In the genomic region with DNA sequence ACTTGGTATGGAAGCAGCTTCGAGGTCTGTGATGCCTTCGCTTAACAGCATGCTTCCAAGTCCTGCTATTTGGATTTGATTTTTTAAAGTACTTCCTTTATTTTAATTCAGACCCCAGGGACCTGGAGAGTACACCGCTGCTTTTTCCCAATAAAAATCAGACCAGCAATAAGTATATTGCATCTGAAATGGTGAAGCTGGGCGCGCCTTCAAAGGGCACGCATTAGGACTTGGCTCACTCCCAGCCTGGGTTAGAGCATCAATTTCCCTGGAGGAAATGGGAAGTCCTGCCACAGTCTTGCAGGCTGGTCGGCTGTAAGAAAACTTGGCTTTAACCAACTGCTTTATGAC, we compare ENCODE assay signal across 20 cellular contexts.
A peak's percentile ranks its signal among the peaks of the same experiment; 100 is the strongest.
DNase-seq lines count a peak whose midpoint lies in the region; ATAC-seq, FAIRE-seq and TF ChIP-seq lines count a peak whose summit lies in the region.
"Had no signal": no experiment of that assay in that cellular context is flagged by ENCODE, and none has a peak within 500 bp of the region (broad histone marks: within the 10 kb centered on the region; RNA-seq: fewer than 3 reads in every experiment).

No MANE protein-coding gene starts in this region.

- H3K4me2 ChIP-seq in endothelial cell of umbilical vein (ENCODE audit: insufficient read depth, low read length) = no peak overlapping the region

- TF ChIP-seq POLR2A in endothelial cell of umbilical vein (IDR thresholded peaks at IDR 0.05; ENCODE audit: low read depth, low read length) = no peak

- H3K4me3 Mint-ChIP-seq in activated naive CD8-positive, alpha-beta T cell treated with anti-CD3 and anti-CD28 coated beads for 36 hours = no peak overlapping the region
- H3K4me3 Mint-ChIP-seq: B cell; CD4-positive, alpha-beta T cell; H9; IgD-negative memory B cell had no signal

- no peaks in the 10 kb centered on the region for H3K36me3 ChIP-seq in A673 (ENCODE audit: insufficient read depth, low read length, poor library complexity, severe bottlenecking)
- no peaks in the 10 kb centered on the region for H3K36me3 ChIP-seq in HEK293 (ENCODE audit: control insufficient read depth in 2 of 2, insufficient read depth in 1 of 2, low read length in 2 of 2)
- H3K36me3 ChIP-seq in endothelial cell of umbilical vein (ENCODE audit: control insufficient read depth in 2 of 2, extremely low read depth in 1 of 2, insufficient read depth in 2 of 2, low read length in 2 of 2) = no peaks in the 10 kb centered on the region

- no peaks in the 10 kb centered on the region for H3K79me2 ChIP-seq in endothelial cell of umbilical vein (ENCODE audit: control insufficient read depth, insufficient read depth, low read length)

- dilution Hi-C loops in endothelial cell of umbilical vein (cut with MboI; ENCODE audit: extremely low pct_ligation_motif_present, low sequenced_read_pairs) = no loop called here

- POLR2A ChIA-PET in A673 (lab: Charles Lee; ENCODE audit: low non-redundant PET) (no interaction called here), HEK293 (lab: Yijun Ruan, JAX) (no interaction called here), endothelial cell of umbilical vein (lab: Charles Lee) (no interaction called here)

- TF ChIP-seq CTCF in A673 (conservative IDR thresholded peaks at IDR 0.05; ENCODE audit: low read depth, low read length) (no peak), HEK293 (tag by site-specific recombination; IDR thresholded peaks at IDR 0.05) (no peak), endothelial cell of umbilical vein (IDR thresholded peaks at IDR 0.05; ENCODE audit: extremely low read depth in 1 of 2, insufficient read depth in 1 of 2, low read depth in 1 of 2, low read length in 2 of 2) (no peak)

- H3K9ac ChIP-seq in endothelial cell of umbilical vein (replicated peaks; ENCODE audit: extremely low read depth, insufficient read depth, low read length) = no peak overlapping the region

- no peak for ATAC-seq in HG03196 (IDR thresholded peaks at IDR 0.05; ENCODE audit: unreplicated experiment)

- H3K9me3 Mint-ChIP-seq in activated naive CD8-positive, alpha-beta T cell treated with anti-CD3 and anti-CD28 coated beads for 36 hours = no peaks in the 10 kb centered on the region
- H3K9me3 Mint-ChIP-seq: CD4-positive, alpha-beta T cell; H9; IgD-negative memory B cell had no signal

- peak overlapping the region; percentile 66 for H3K27ac Mint-ChIP-seq in activated naive CD8-positive, alpha-beta T cell treated with anti-CD3 and anti-CD28 coated beads for 36 hours
- H3K27ac Mint-ChIP-seq: B cell; CD4-positive, alpha-beta T cell; H9; IgD-negative memory B cell had no signal

- no TSS peak for BruUV-seq in A673 (replicated peaks; lab: Mats Ljungman, UMichigan)
- BruUV-seq in endothelial cell of umbilical vein (replicated peaks; lab: Mats Ljungman, UMichigan) = no TSS peak

- H4K20me1 ChIP-seq in endothelial cell of umbilical vein (replicated peaks; ENCODE audit: control insufficient read depth, extremely low read depth, insufficient read depth, low read length) = no peaks in the 10 kb centered on the region

- no peak overlapping the region for H2AFZ ChIP-seq in endothelial cell of umbilical vein (ENCODE audit: low read depth, low read length)

- H3K9me3 ChIP-seq in A673 (ENCODE audit: low read depth, low read length, poor library complexity, severe bottlenecking) (no peaks in the 10 kb centered on the region), HEK293 (ENCODE audit: control insufficient read depth, insufficient read depth, low read depth, low read length) (no peaks in the 10 kb centered on the region), endothelial cell of umbilical vein (replicated peaks; ENCODE audit: control insufficient read depth, insufficient read depth, low read length) (no peaks in the 10 kb centered on the region)

- CTCF ChIA-PET in A673 (lab: Charles Lee) = no interaction called here
- CTCF ChIA-PET in HEK293 (lab: Yijun Ruan, JAX) = no interaction called here
- CTCF ChIA-PET in endothelial cell of umbilical vein (lab: Charles Lee) = no interaction called here

- peaks cover 18% of the 10 kb centered on the region for H3K4me1 Mint-ChIP-seq in activated naive CD8-positive, alpha-beta T cell treated with anti-CD3 and anti-CD28 coated beads for 36 hours
- H3K4me1 Mint-ChIP-seq: B cell, H9 had no signal

- H3K27me3 ChIP-seq in A673 (replicated peaks; ENCODE audit: insufficient read depth, low read depth, low read length, poor library complexity) = no peaks in the 10 kb centered on the region
- peaks cover 2 to 3% of the 10 kb centered on the region in 2 experiments for H3K27me3 ChIP-seq in endothelial cell of umbilical vein (ENCODE audit: control insufficient read depth in 2 of 2, insufficient read depth in 2 of 2, low read length in 2 of 2)

- no peaks in the 10 kb centered on the region for H3K36me3 Mint-ChIP-seq in activated naive CD8-positive, alpha-beta T cell treated with anti-CD3 and anti-CD28 coated beads for 36 hours
- H3K36me3 Mint-ChIP-seq: IgD-negative memory B cell had no signal

- H3K27ac ChIP-seq in A673 (ENCODE audit: low read depth, low read length, poor library complexity, severe bottlenecking) = no peak overlapping the region
- H3K27ac ChIP-seq in HEK293 (ENCODE audit: extremely low read depth, low read depth, low read length) = no peak overlapping the region
- no peak overlapping the region for H3K27ac ChIP-seq in endothelial cell of umbilical vein (ENCODE audit: insufficient read depth, low read depth, low read length)
- H3K27ac ChIP-seq: HL-60 had no signal

- intact Hi-C loops in A673 (cut with micrococcal nuclease; ENCODE audit: unreplicated experiment) = no loop called here
- intact Hi-C loops in endothelial cell of umbilical vein (cut with micrococcal nuclease) = no loop called here

- H3K9me1 ChIP-seq in endothelial cell of umbilical vein (replicated peaks; ENCODE audit: control insufficient read depth, extremely low read depth, insufficient read depth, low read length) = no peaks in the 10 kb centered on the region

- peak; percentile 91 for DNase-seq in A673 (ENCODE audit: low spot score)
- DNase-seq in activated naive CD8-positive, alpha-beta T cell treated with anti-CD3 and anti-CD28 coated beads for 36 hours = no peak
- peak; percentile 3 for DNase-seq in endothelial cell of umbilical vein (ENCODE audit: low read depth, low spot score)
- no peak for DNase-seq in HuH-7.5 (ENCODE audit: low spot score)
- no peak for DNase-seq in DMS114 treated with DMSO at 0.1 percent for 48 hours (lab: John Stamatoyannopoulos, UW; ENCODE audit: unreplicated experiment)
- no peak for DNase-seq in T-helper 2 cell
- DNase-seq: 8988T; C1 segment of cervical spinal cord; CD4-positive, alpha-beta T cell; DMS 273 treated with DMSO at 0.1 percent for 48 hours; H9; KG1 had no signal

- peaks cover 7% of the 10 kb centered on the region for H3K27me3 Mint-ChIP-seq in activated naive CD8-positive, alpha-beta T cell treated with anti-CD3 and anti-CD28 coated beads for 36 hours
- H3K27me3 Mint-ChIP-seq: CD4-positive, alpha-beta T cell had no signal

- no peak overlapping the region for H3K4me3 ChIP-seq in A673 (ENCODE audit: low read depth, low read length, poor library complexity, severe bottlenecking)
- no peak overlapping the region for H3K4me3 ChIP-seq in HEK293 (ENCODE audit: low read depth, low read length)
- no peak overlapping the region for H3K4me3 ChIP-seq in endothelial cell of umbilical vein (replicated peaks in 1 of 3; ENCODE audit: insufficient read depth in 1 of 3, low read depth in 1 of 3, low read length in 3 of 3)

- H3K4me1 ChIP-seq in A673 (ENCODE audit: insufficient read depth, low read length, poor library complexity, severe bottlenecking) = peaks cover 25% of the 10 kb centered on the region
- H3K4me1 ChIP-seq in HEK293 (ENCODE audit: control insufficient read depth, insufficient read depth, low read length) = no peaks in the 10 kb centered on the region
- no peaks in the 10 kb centered on the region for H3K4me1 ChIP-seq in endothelial cell of umbilical vein (ENCODE audit: control insufficient read depth, extremely low read depth, insufficient read depth, low read length)

- no peak for FAIRE-seq in endothelial cell of umbilical vein (lab: Jason Lieb, UNC)
- FAIRE-seq: G401.6, GM19239, H1 had no signal

TF ChIP-seq in HEK293, 187 proteins besides CTCF, POLR2A, EP300 and RAD21:
- TF ChIP-seq EGR2 (tag by site-specific recombination; IDR thresholded peaks at IDR 0.05; ENCODE audit: low read depth) (no peak), ZBTB20 (tag by site-specific recombination; IDR thresholded peaks at IDR 0.05) (peak; percentile 66)

TF ChIP-seq in endothelial cell of umbilical vein, 7 proteins besides CTCF, POLR2A, EP300 and RAD21:
- TF ChIP-seq EZH2 (IDR thresholded peaks at IDR 0.05; ENCODE audit: borderline replicate concordance, low read depth, low read length, severe bottlenecking) (no peak), POLR2AphosphoS5 (IDR thresholded peaks at IDR 0.05; ENCODE audit: insufficient read depth, low read depth, low read length) (no peak), GATA2 (IDR thresholded peaks at IDR 0.05; ENCODE audit: insufficient read depth, insufficient read length, low read depth, low read length) (no peak), JUN (IDR thresholded peaks at IDR 0.05; ENCODE audit: borderline replicate concordance, insufficient read depth, insufficient read length, low read depth) (no peak), MYC (IDR thresholded peaks at IDR 0.05; ENCODE audit: low read depth, low read length) (no peak), FOS (IDR thresholded peaks at IDR 0.05; ENCODE audit: borderline replicate concordance, insufficient read depth, low read length) (no peak)
- TF ChIP-seq, protein P1, sequence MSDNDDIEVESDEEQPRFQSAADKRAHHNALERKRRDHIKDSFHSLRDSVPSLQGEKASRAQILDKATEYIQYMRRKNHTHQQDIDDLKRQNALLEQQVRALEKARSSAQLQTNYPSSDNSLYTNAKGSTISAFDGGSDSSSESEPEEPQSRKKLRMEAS (IDR thresholded peaks at IDR 0.05; ENCODE audit: insufficient read depth, insufficient read length) = no peak

Comparison
In these comparisons a context has a peak if more than half of its experiments do, and no peak if none do; other contexts are left out.
1. DNase-seq: peak in A673 (single experiment) and endothelial cell of umbilical vein (single experiment); none in activated naive CD8-positive, alpha-beta T cell treated with anti-CD3 and anti-CD28 coated beads for 36 hours (single experiment), HuH-7.5 (single experiment), DMS114 treated with DMSO at 0.1 percent for 48 hours (single experiment) and T-helper 2 cell (0 of 5).